18 cellular contexts compared by ENCODE assay signal in genomic region chr19:10885241-10886169, GRCh38. TPM values are rescaled to one million over a fixed set of nuclear protein-coding genes. Genes with fewer than 3 reads are reported as not detected.
DNase-seq lines count a peak whose midpoint lies in the region; ATAC-seq and TF ChIP-seq lines count a peak whose summit lies in the region.
"Had no signal": no experiment of that assay in that cellular context is flagged by ENCODE, and none has a peak within 500 bp of the region (broad histone marks: within the 10 kb centered on the region; RNA-seq: fewer than 3 reads in every experiment).

No MANE protein-coding gene starts in this region.

- peaks cover 24% of the 10 kb centered on the region; the same call in 1 of the 2 replicates for H3K4me1 ChIP-seq in H9 (ENCODE audit: insufficient read depth, low read length)
- H3K4me1 ChIP-seq in mesenchymal stem cell (ENCODE audit: control insufficient read depth, insufficient read depth, low read depth, low read length) = peaks cover 39% of the 10 kb centered on the region
- peaks cover 60 to 94% of the 10 kb centered on the region in 2 donors for H3K4me1 ChIP-seq in gastrocnemius medialis
- no peaks in the 10 kb centered on the region for H3K4me1 ChIP-seq in breast epithelium

- no peaks in the 10 kb centered on the region for H3K9me3 ChIP-seq in H9 (ENCODE audit: control insufficient read depth, low read depth, low read length)
- H3K9me3 ChIP-seq in mesenchymal stem cell (ENCODE audit: control insufficient read depth, low read length) = no peaks in the 10 kb centered on the region
- H3K9me3 ChIP-seq in gastrocnemius medialis = no peaks in the 10 kb centered on the region
- H3K9me3 ChIP-seq in breast epithelium = no peaks in the 10 kb centered on the region
- H3K9me3 ChIP-seq: right lobe of liver had no signal

- H2BK15ac ChIP-seq in H9 (ENCODE audit: low read depth, low read length) (no peak overlapping the region), mesenchymal stem cell (ENCODE audit: low read depth, poor library complexity, severe bottlenecking) (no peak overlapping the region)

- no peak overlapping the region for H2BK20ac ChIP-seq in H9 (ENCODE audit: low read depth, low read length, poor library complexity, severe bottlenecking)

- no peak overlapping the region for H2AFZ ChIP-seq in H9 (ENCODE audit: low read length)
- H2AFZ ChIP-seq in mesenchymal stem cell (ENCODE audit: low read depth, low read length) = no peak overlapping the region

- H2BK12ac ChIP-seq in H9 (ENCODE audit: insufficient read length, low read depth, low read length) (no peak overlapping the region), mesenchymal stem cell (ENCODE audit: low read length in 2 of 2) (no peak overlapping the region)

- no peak overlapping the region for H3K23ac ChIP-seq in H9 (ENCODE audit: insufficient read length, low read depth, low read length)
- H3K23ac ChIP-seq in mesenchymal stem cell (ENCODE audit: low read length in 2 of 2) = no peak overlapping the region

- H3K27ac ChIP-seq in H9 (ENCODE audit: insufficient read length, low read depth, low read length) = no peak overlapping the region
- H3K27ac ChIP-seq in mesenchymal stem cell (ENCODE audit: low read length, poor library complexity, severe bottlenecking) = no peak overlapping the region
- peak overlapping the region; percentile 84 to 98 (median 92) for H3K27ac ChIP-seq in gastrocnemius medialis
- no peak overlapping the region for H3K27ac ChIP-seq in breast epithelium
- H3K27ac ChIP-seq: right lobe of liver had no signal

- WGBS in H9 (ENCODE audit: extremely low coverage, insufficient read length, low lambda C conversion rate) = no CpG with 5 or more reads among the region's 19 CpGs
- WGBS in mesenchymal stem cell = 85% methylated on average over 17 of the region's 19 CpGs

- intact Hi-C loops in gastrocnemius medialis (cut with DNase I; ENCODE audit: low total_unique reads) = no loop called here
- intact Hi-C loops in breast epithelium (cut with DNase I; ENCODE audit: low total_unique reads) = no loop called here

- no peaks in the 10 kb centered on the region for H3K27me3 Mint-ChIP-seq in H9 (ENCODE audit: low read depth)
- no peaks in the 10 kb centered on the region for H3K27me3 Mint-ChIP-seq in WTC11 (ENCODE audit: low read depth)
- H3K27me3 Mint-ChIP-seq: effector memory CD8-positive, alpha-beta T cell; naive thymus-derived CD4-positive, alpha-beta T cell had no signal

- H3K9me3 Mint-ChIP-seq in H9 (no peaks in the 10 kb centered on the region), WTC11 (no peaks in the 10 kb centered on the region)
- H3K9me3 Mint-ChIP-seq: activated naive CD4-positive, alpha-beta T cell treated with anti-CD3 and anti-CD28 coated beads, Interleukin-2, amount 50 U/mL, for 72 hours; activated T-cell treated with anti-CD3 and anti-CD28 coated beads, Interleukin-2, amount 50 U/mL, for 4 hours; effector memory CD8-positive, alpha-beta T cell; naive thymus-derived CD4-positive, alpha-beta T cell had no signal

- H3K4ac ChIP-seq in H9 (ENCODE audit: low read depth, low read length) (no peak overlapping the region), mesenchymal stem cell (ENCODE audit: low read depth in 1 of 2, low read length in 2 of 2) (no peak overlapping the region)

- no peak overlapping the region for H3K9ac ChIP-seq in H9 (ENCODE audit: extremely low read depth, insufficient read length, low read length)
- peak overlapping the region; percentile 21 for H3K9ac ChIP-seq in mesenchymal stem cell (ENCODE audit: low read length)

- H2BK5ac ChIP-seq in H9 (ENCODE audit: insufficient read length, low read length) (no peak overlapping the region), mesenchymal stem cell (ENCODE audit: low read depth, low read length, poor library complexity, severe bottlenecking) (no peak overlapping the region)

- DNase-seq in H9 (peak; percentile 29), WTC11 (ENCODE audit: low spot score) (no peak), mesenchymal stem cell (no peak), gastrocnemius medialis (no peak), KG1 (lab: John Stamatoyannopoulos, UW) (no peak), breast epithelium (ENCODE audit: low spot score in 2 of 2) (no peak), pons (ENCODE audit: low spot score) (no peak), omental fat pad (ENCODE audit: low spot score) (no peak)
- DNase-seq: activated CD4-positive, alpha-beta T cell treated with anti-CD3 and anti-CD28 coated beads, Interleukin-2, amount 50 U/mL, for 48 hours; activated T-cell treated with anti-CD3 and anti-CD28 coated beads, Interleukin-2, amount 50 U/mL, for 4 hours; effector memory CD8-positive, alpha-beta T cell; left ventricle myocardium superior; naive thymus-derived CD4-positive, alpha-beta T cell; NCI-H146; NCI-H524 treated with DMSO at 0.1 percent for 48 hours; right lobe of liver had no signal

- H3K4me3 ChIP-seq in mesenchymal stem cell (ENCODE audit: insufficient read depth in 1 of 2, low read depth in 1 of 2, low read length in 2 of 2) = no peak overlapping the region
- no peak overlapping the region for H3K4me3 ChIP-seq in gastrocnemius medialis
- H3K4me3 ChIP-seq in breast epithelium = no peak overlapping the region
- H3K4me3 ChIP-seq: GM12878, right lobe of liver had no signal

- TF ChIP-seq CTCF in H9 (conservative IDR thresholded peaks at IDR 0.05) (no peak), WTC11 (IDR thresholded peaks at IDR 0.05) (no peak), gastrocnemius medialis (IDR thresholded peaks at IDR 0.05 in 4 of 5, conservative IDR thresholded peaks at IDR 0.05 in 1 of 5) (no peak), breast epithelium (IDR thresholded peaks at IDR 0.05) (no peak), omental fat pad (IDR thresholded peaks at IDR 0.05) (no peak)

- no peaks in the 10 kb centered on the region for H3K23me2 ChIP-seq in H9 (ENCODE audit: insufficient read length, low read depth, low read length, poor library complexity, severe bottlenecking)

- H3T11ph ChIP-seq in H9 (ENCODE audit: low read length) = no peak overlapping the region

- H3K36me3 Mint-ChIP-seq in H9 (ENCODE audit: insufficient read depth in 1 of 3, low read depth in 3 of 3) (peaks cover 0 to 6% (median 0%) of the 10 kb centered on the region in 3 experiments; a peak in 2 of 7 replicates), WTC11 (no peaks in the 10 kb centered on the region)
- H3K36me3 Mint-ChIP-seq: activated naive CD4-positive, alpha-beta T cell treated with anti-CD3 and anti-CD28 coated beads, Interleukin-2, amount 50 U/mL, for 72 hours; naive thymus-derived CD4-positive, alpha-beta T cell had no signal

- no peak overlapping the region for H4K5ac ChIP-seq in H9 (ENCODE audit: insufficient read length, low read depth, low read length)

- H3K4me3 Mint-ChIP-seq in H9 = peak overlapping the region in 1 of 2 experiments; percentile 30; a peak in 3 of 5 replicates
- peak overlapping the region; percentile 6; the same call in 1 of the 2 replicates for H3K4me3 Mint-ChIP-seq in WTC11
- H3K4me3 Mint-ChIP-seq: activated T-cell treated with anti-CD3 and anti-CD28 coated beads, Interleukin-2, amount 50 U/mL, for 4 hours; effector memory CD8-positive, alpha-beta T cell; naive thymus-derived CD4-positive, alpha-beta T cell had no signal

- peak; percentile 15 for ATAC-seq in WTC11
- ATAC-seq in gastrocnemius medialis = no peak
- ATAC-seq in omental fat pad (ENCODE audit: low FRiP score) = no peak
- ATAC-seq: activated naive CD4-positive, alpha-beta T cell treated with anti-CD3 and anti-CD28 coated beads, Interleukin-2, amount 50 U/mL, for 72 hours; activated T-cell treated with anti-CD3 and anti-CD28 coated beads, Interleukin-2, amount 50 U/mL, for 4 hours; effector memory CD8-positive, alpha-beta T cell; GM12878; left ventricle myocardium superior; naive thymus-derived CD4-positive, alpha-beta T cell; right lobe of liver had no signal

- H3K14ac ChIP-seq in H9 (ENCODE audit: insufficient read depth, low read length) (no peak overlapping the region; the same call in 1 of the 2 replicates), mesenchymal stem cell (ENCODE audit: low read length in 2 of 2) (no peak overlapping the region)

- POLR2A ChIA-PET in WTC11 (lab: Charles Lee) = interaction anchor here (0.6 to 0.7 kb wide), 2 partner anchors 56 to 402 kb away, joined by 3 to 6 read pairs; no protein-coding TSS in a partner anchor

- no peak overlapping the region for H4K91ac ChIP-seq in H9 (ENCODE audit: insufficient read length, low read depth, low read length)
- H4K91ac ChIP-seq in mesenchymal stem cell (ENCODE audit: low read length) = no peak overlapping the region

- H2AK5ac ChIP-seq in H9 (ENCODE audit: insufficient read length, low read length) (no peak overlapping the region), mesenchymal stem cell (ENCODE audit: low read length, severe bottlenecking) (no peak overlapping the region)

- no peak overlapping the region for H2BK120ac ChIP-seq in H9 (ENCODE audit: low read depth, low read length, poor library complexity, severe bottlenecking)
- H2BK120ac ChIP-seq in mesenchymal stem cell (ENCODE audit: low read depth, low read length) = no peak overlapping the region

- H3K36me3 ChIP-seq in mesenchymal stem cell (ENCODE audit: control insufficient read depth in 1 of 2, insufficient read depth in 2 of 2, low read depth in 1 of 2, low read length in 2 of 2) = peaks cover 0 to 20% of the 10 kb centered on the region in 2 experiments
- no peaks in the 10 kb centered on the region for H3K36me3 ChIP-seq in gastrocnemius medialis
- no peaks in the 10 kb centered on the region for H3K36me3 ChIP-seq in breast epithelium
- H3K36me3 ChIP-seq: right lobe of liver had no signal

- H4K8ac ChIP-seq in H9 (replicated peaks; ENCODE audit: insufficient read length, low read depth, low read length) (no peak overlapping the region), mesenchymal stem cell (ENCODE audit: low read length) (no peak overlapping the region)

- H3K79me2 ChIP-seq in H9 (ENCODE audit: insufficient read depth, low read length) = peaks cover 17% of the 10 kb centered on the region; the same call in 1 of the 2 replicates

- H4K20me1 ChIP-seq in H9 (ENCODE audit: control insufficient read depth, insufficient read depth, insufficient read length) = peaks cover 3% of the 10 kb centered on the region

- peaks cover 1% of the 10 kb centered on the region for H3K79me1 ChIP-seq in H9 (ENCODE audit: insufficient read depth, low read depth, low read length, poor library complexity, severe bottlenecking)
- H3K79me1 ChIP-seq in mesenchymal stem cell (replicated peaks; ENCODE audit: low read length, poor library complexity, severe bottlenecking) = peaks cover 53% of the 10 kb centered on the region

- H3K4me1 Mint-ChIP-seq in H9 = peaks cover 53 to 69% of the 10 kb centered on the region in 2 experiments
- H3K4me1 Mint-ChIP-seq in WTC11 = peaks cover 61% of the 10 kb centered on the region

- H3K18ac ChIP-seq in H9 (ENCODE audit: insufficient read length, low read depth, low read length) = no peak overlapping the region
- peak overlapping the region in 1 of 2 experiments; percentile 11 for H3K18ac ChIP-seq in mesenchymal stem cell (ENCODE audit: low read depth in 1 of 2, low read length in 2 of 2)

- in situ Hi-C loops in gastrocnemius medialis (cut with MboI; ENCODE audit: low sequenced_read_pairs in 4 of 4) = no loop called here

- H3K27me3 ChIP-seq in H9 (ENCODE audit: insufficient read depth, low read length) (no peaks in the 10 kb centered on the region), mesenchymal stem cell (ENCODE audit: control insufficient read depth in 1 of 2, insufficient read depth in 1 of 2, low read length in 2 of 2) (no peaks in the 10 kb centered on the region), gastrocnemius medialis (no peaks in the 10 kb centered on the region), breast epithelium (no peaks in the 10 kb centered on the region)
- H3K27me3 ChIP-seq: right lobe of liver had no signal

- no peak overlapping the region for H3K56ac ChIP-seq in H9 (ENCODE audit: insufficient read length, low read depth, low read length)

- TF ChIP-seq POLR2A in gastrocnemius medialis (IDR thresholded peaks at IDR 0.05) = no peak
- no peak for TF ChIP-seq POLR2A in breast epithelium (IDR thresholded peaks at IDR 0.05)

- H3K27ac Mint-ChIP-seq in H9 (peak overlapping the region; percentile 81 to 99 (median 95)), WTC11 (peak overlapping the region; percentile 96)
- H3K27ac Mint-ChIP-seq: effector memory CD8-positive, alpha-beta T cell had no signal

- CTCF ChIA-PET in WTC11 (lab: Charles Lee) = interaction anchor here (0.6 to 2.2 kb wide), 9 partner anchors 9 to 1224 kb away, joined by 3 to 9 read pairs (median 4); no protein-coding TSS in a partner anchor

- no peak overlapping the region for H3K4me2 ChIP-seq in H9 (ENCODE audit: insufficient read depth, insufficient read length, low read length)
- no peak overlapping the region for H3K4me2 ChIP-seq in mesenchymal stem cell (ENCODE audit: low read length, poor library complexity, severe bottlenecking)

RNA-seq across cellular contexts. Expression of gene CARM1, which starts 14.2 kb away (rescaled TPM):
- 111 and 113 TPM in 2 replicates for total RNA-seq in H9 (2021)
- total RNA-seq in WTC11 (2021) = 125 to 126 TPM (median 126 TPM) in 3 replicates
- 83.5 TPM for polyA plus RNA-seq in mesenchymal stem cell (2013, experiment 1 of 2)
- polyA plus RNA-seq in mesenchymal stem cell (2013, experiment 2 of 2) = 82.1 TPM
- total RNA-seq in gastrocnemius medialis = 10 to 100 TPM; 31.2 to 58.5 (median 53.0) TPM
- total RNA-seq in breast epithelium = 10 to 100 TPM; 11.6 to 17.3 (median 17.0) TPM
- 10 to 100 TPM; 11.8 to 20.5 (median 16.5) TPM for total RNA-seq in omental fat pad

RNA-seq across cellular contexts. Expression of gene C19orf38, which starts 37.3 kb away (rescaled TPM):
- total RNA-seq in H9 (2021) (0.20 TPM in 1 of 2 replicates, not detected in the other), WTC11 (2021) (0.23 TPM in 1 of 3 replicates, not detected in the others), gastrocnemius medialis (1 to 10 TPM; 1.4 to 3.9 (median 1.9) TPM), breast epithelium (1 to 10 TPM; 1.3 to 2.7 (median 2.0) TPM), omental fat pad (1 to 10 TPM; 1.0 to 7.9 (median 4.9) TPM)
- polyA plus RNA-seq in mesenchymal stem cell (2013, experiment 1 of 2) = not detected
- not detected for polyA plus RNA-seq in mesenchymal stem cell (2013, experiment 2 of 2)

RNA-seq across cellular contexts. Expression of gene YIPF2, which starts 42.9 kb away (rescaled TPM):
- total RNA-seq in H9 (2021) = 58.2 and 60.2 TPM in 2 replicates
- total RNA-seq in WTC11 (2021) = 63.3 to 65.5 TPM (median 64.4 TPM) in 3 replicates
- 51.4 TPM for polyA plus RNA-seq in mesenchymal stem cell (2013, experiment 1 of 2)
- 51.4 TPM for polyA plus RNA-seq in mesenchymal stem cell (2013, experiment 2 of 2)
- 10 to 100 TPM; 17.8 to 30.8 (median 24.2) TPM for total RNA-seq in gastrocnemius medialis
- 10 to 100 TPM; 40.3 to 68.6 (median 59.6) TPM for total RNA-seq in breast epithelium
- 10 to 100 TPM; 31.0 to 52.4 (median 39.1) TPM for total RNA-seq in omental fat pad

RNA-seq across cellular contexts. Expression of gene TIMM29, which starts 43.1 kb away (rescaled TPM):
- total RNA-seq in H9 (2021) (23.4 and 26.8 TPM in 2 replicates), WTC11 (2021) (30.0 to 33.8 TPM (median 32.0 TPM) in 3 replicates), gastrocnemius medialis (10 to 100 TPM; 28.7 to 54.5 (median 34.8) TPM), breast epithelium (10 to 100 TPM; 21.1 to 31.6 (median 21.6) TPM), omental fat pad (10 to 100 TPM; 14.7 to 22.1 (median 20.3) TPM)
- polyA plus RNA-seq in mesenchymal stem cell (2013, experiment 1 of 2) = 20.0 TPM
- 22.7 TPM for polyA plus RNA-seq in mesenchymal stem cell (2013, experiment 2 of 2)

RNA-seq across cellular contexts. Expression of gene TMED1, which starts 49.5 kb away (rescaled TPM):
- total RNA-seq in H9 (2021) (32.1 and 32.3 TPM in 2 replicates), WTC11 (2021) (28.5 to 40.9 TPM (median 40.6 TPM) in 3 replicates), gastrocnemius medialis (10 to 100 TPM; 33.0 to 90.0 (median 57.1) TPM), breast epithelium (10 to 100 TPM; 27.2 to 51.2 (median 42.4) TPM), omental fat pad (10 to 100 TPM; 30.1 to 35.7 (median 32.4) TPM)
- polyA plus RNA-seq in mesenchymal stem cell (2013, experiment 1 of 2) = 28.5 TPM
- 29.7 TPM for polyA plus RNA-seq in mesenchymal stem cell (2013, experiment 2 of 2)

Comparison
In these comparisons a context has a peak if more than half of its experiments do, and no peak if none do; other contexts are left out.
1. H3K27ac ChIP-seq: peak in gastrocnemius medialis (4 of 4); none in H9 (single experiment), mesenchymal stem cell (single experiment) and breast epithelium (0 of 2).